18 cellular contexts compared by ENCODE assay signal in genomic region chr16:13634921-13635320, GRCh38.
DNase-seq lines count a peak whose midpoint lies in the region; ATAC-seq, FAIRE-seq and TF ChIP-seq lines count a peak whose summit lies in the region.
"Had no signal": no experiment of that assay in that cellular context is flagged by ENCODE, and none has a peak within 500 bp of the region (broad histone marks: within the 10 kb centered on the region; RNA-seq: fewer than 3 reads in every experiment).

No MANE protein-coding gene starts in this region.

- no peak overlapping the region for H2BK120ac ChIP-seq in H1 (replicated peaks; ENCODE audit: low read depth, low read length)

- no peak for TF ChIP-seq RAD21 in H1 (IDR thresholded peaks at IDR 0.05 in 1 of 2, conservative IDR thresholded peaks at IDR 0.05 in 1 of 2; ENCODE audit: low read depth in 2 of 2, low read length in 2 of 2)

- H4K5ac ChIP-seq in H1 (ENCODE audit: insufficient read length, low read depth, low read length), result no peak overlapping the region

- no peaks in the 10 kb centered on the region for H3K79me2 ChIP-seq in H1 (ENCODE audit: control insufficient read depth in 1 of 2, insufficient read depth in 2 of 2, low read length in 2 of 2)

- no peak overlapping the region for H3K56ac ChIP-seq in H1 (replicated peaks; ENCODE audit: insufficient read length, low read depth, low read length)

- H4K20me1 ChIP-seq in H1 (replicated peaks in 1 of 2; ENCODE audit: control insufficient read depth in 1 of 2, insufficient read depth in 2 of 2, low read length in 2 of 2), result no peaks in the 10 kb centered on the region
- H4K20me1 ChIP-seq: BLaER1 treated with 17β-estradiol and CSF1 and Interleukin-3, amounts not matched to agents 10 nM and 100 nM had no signal

- 86% methylated on average over 7 of the region's 7 CpGs; no CpG with 5 or more reads in 1 of the 2 experiments for WGBS in H1 (ENCODE audit: extremely low coverage in 1 of 2, insufficient coverage in 1 of 2, insufficient read length in 1 of 2, insufficient replicate concordance in 2 of 2, low coverage in 1 of 2, low lambda C conversion rate in 2 of 2, missing lambda C conversion rate in 1 of 2), 2 experiments

- no peak overlapping the region for H3K4me2 ChIP-seq in H1 (ENCODE audit: insufficient read depth in 1 of 2, low read depth in 2 of 2, low read length in 2 of 2)
- H3K4me2 ChIP-seq: BLaER1 treated with 17β-estradiol and CSF1 and Interleukin-3, amounts not matched to agents 10 nM and 100 nM; GM23338 had no signal

- no peak for FAIRE-seq in H1 (lab: Jason Lieb, UNC)
- FAIRE-seq: GM12878, GM19239 had no signal

- no peak overlapping the region for H3K14ac ChIP-seq in H1 (ENCODE audit: insufficient read length)

- H2BK12ac ChIP-seq in H1 (ENCODE audit: low read depth, low read length), result 0 out of 2 replicates have a peak overlapping the region, but pooled peaks have one; percentile 4

- H3K23me2 ChIP-seq in H1 (ENCODE audit: low read depth, low read length), result no peaks in the 10 kb centered on the region

- peak overlapping the region; percentile 53; the same call in 1 of the 2 replicates for H2BK15ac ChIP-seq in H1 (ENCODE audit: low read length)

- H2AFZ ChIP-seq in H1 (ENCODE audit: low read length), result no peak overlapping the region
- H2AFZ ChIP-seq: GM23338 had no signal

- no peak overlapping the region for H3K18ac ChIP-seq in H1 (ENCODE audit: extremely low read depth, low read length)

- ATAC-seq in GM21360 (IDR thresholded peaks at IDR 0.05; ENCODE audit: unreplicated experiment), result no peak
- ATAC-seq: CD8-positive, alpha-beta T cell; GM12878; GM23338 had no signal

- no peak overlapping the region for H4K8ac ChIP-seq in H1 (ENCODE audit: extremely low read depth, insufficient read depth, low read length)

- no peak overlapping the region for H4K91ac ChIP-seq in H1 (replicated peaks; ENCODE audit: insufficient read length, low read length)

- no peak for TF ChIP-seq POLR2A in H1 (IDR thresholded peaks at IDR 0.05; ENCODE audit: control extremely low read depth in 1 of 2, low read depth in 2 of 2, low read length in 2 of 2)

- H3K79me1 ChIP-seq in H1 (ENCODE audit: low read depth, low read length), result no peaks in the 10 kb centered on the region

- no peak for TF ChIP-seq CTCF in H1 (IDR thresholded peaks at IDR 0.05; ENCODE audit: control extremely low read depth in 1 of 3, insufficient read depth in 1 of 3, low read depth in 1 of 3, low read length in 3 of 3)
- no peak for TF ChIP-seq CTCF in kidney epithelial cell (IDR thresholded peaks at IDR 0.05; ENCODE audit: insufficient read depth, low read length, poor library complexity, severe bottlenecking)
- TF ChIP-seq CTCF in foreskin fibroblast (IDR thresholded peaks at IDR 0.05; ENCODE audit: low read depth, low read length), result no peak

- H2BK5ac ChIP-seq in H1 (ENCODE audit: low read depth, low read length), result peak overlapping the region; percentile 40; the same call in 1 of the 2 replicates

- peak overlapping the region; percentile 67; the same call in 1 of the 2 replicates for H2BK20ac ChIP-seq in H1 (ENCODE audit: low read length)

- H3K27me3 ChIP-seq in H1 (replicated peaks in 1 of 4; ENCODE audit: control insufficient read depth in 3 of 4, extremely low read depth in 1 of 4, insufficient read depth in 3 of 4, low read length in 3 of 4) (no peaks in the 10 kb centered on the region), kidney epithelial cell (ENCODE audit: control insufficient read depth, insufficient read depth, low read length) (peaks cover 2% of the 10 kb centered on the region)
- H3K27me3 ChIP-seq: BLaER1 treated with 17β-estradiol and CSF1 and Interleukin-3, amounts not matched to agents 10 nM and 100 nM had no signal

- H3K23ac ChIP-seq in H1 (ENCODE audit: insufficient read length), result no peak overlapping the region

- H3K4me3 ChIP-seq in H1 (ENCODE audit: extremely low read depth in 1 of 4, insufficient read depth in 2 of 4, low read depth in 3 of 4, low read length in 4 of 4), result no peak overlapping the region
- H3K4me3 ChIP-seq in kidney epithelial cell (ENCODE audit: low read depth, low read length), result no peak overlapping the region
- no peak overlapping the region for H3K4me3 ChIP-seq in foreskin fibroblast (ENCODE audit: low read depth in 1 of 2, low read length in 2 of 2)
- H3K4me3 ChIP-seq: BLaER1 treated with 17β-estradiol and CSF1 and Interleukin-3, amounts not matched to agents 10 nM and 100 nM; GM12878; GM23338; HAP-1 had no signal

- CTCF ChIA-PET in H1 (lab: Charles Lee; ENCODE audit: partially characterized antibody), result no interaction called here

- POLR2A ChIA-PET in H1 (lab: Charles Lee; ENCODE audit: partially characterized antibody), result no interaction called here

- no peak for TF ChIP-seq EP300 in H1 (IDR thresholded peaks at IDR 0.05; ENCODE audit: borderline replicate concordance in 1 of 2, low read depth in 2 of 2, low read length in 2 of 2)

- no peak overlapping the region for H3K4ac ChIP-seq in H1 (replicated peaks; ENCODE audit: insufficient read length, low read depth, low read length)

- H3K9ac ChIP-seq in H1 (replicated peaks in 1 of 4; ENCODE audit: extremely low read depth in 1 of 4, low read depth in 3 of 4, low read length in 3 of 4), result no peak overlapping the region
- H3K9ac ChIP-seq: BLaER1 treated with 17β-estradiol and CSF1 and Interleukin-3, amounts not matched to agents 10 nM and 100 nM had no signal

- no peaks in the 10 kb centered on the region for H3K36me3 ChIP-seq in H1 (ENCODE audit: control insufficient read depth in 2 of 4, insufficient read depth in 4 of 4, low read length in 3 of 4)
- H3K36me3 ChIP-seq in kidney epithelial cell (ENCODE audit: control insufficient read depth, insufficient read depth, low read length), result no peaks in the 10 kb centered on the region
- H3K36me3 ChIP-seq: BLaER1 treated with 17β-estradiol and CSF1 and Interleukin-3, amounts not matched to agents 10 nM and 100 nM; HAP-1 had no signal

- H2AK5ac ChIP-seq in H1 (ENCODE audit: low read depth, low read length), result 0 out of 2 replicates have a peak overlapping the region, but pooled peaks have one; percentile 9

- H3K27ac ChIP-seq in H1 (ENCODE audit: low read depth, low read length) (no peak overlapping the region), caudate nucleus (ENCODE audit: low read depth, low read length) (no peak overlapping the region)
- H3K27ac ChIP-seq: BLaER1 treated with 17β-estradiol and CSF1 and Interleukin-3, amounts not matched to agents 10 nM and 100 nM; HL-60 had no signal

- peaks cover 0 to 4% (median 0%) of the 10 kb centered on the region in 4 experiments; a peak in 1 of 7 replicates for H3K4me1 ChIP-seq in H1 (replicated peaks in 1 of 4; ENCODE audit: control insufficient read depth in 3 of 4, insufficient read depth in 4 of 4, low read length in 3 of 4)
- H3K4me1 ChIP-seq: BLaER1 treated with 17β-estradiol and CSF1 and Interleukin-3, amounts not matched to agents 10 nM and 100 nM; HAP-1 had no signal

- no peaks in the 10 kb centered on the region for H3K9me3 ChIP-seq in H1 (ENCODE audit: insufficient read depth in 2 of 2, low read depth in 1 of 2, low read length in 1 of 2)
- H3K9me3 ChIP-seq: BLaER1 treated with 17β-estradiol and CSF1 and Interleukin-3, amounts not matched to agents 10 nM and 100 nM; HAP-1 had no signal

- DNase-seq in HK-2 (ENCODE audit: unreplicated experiment) (peak; percentile 42), H1 (ENCODE audit: low read depth in 1 of 2, low spot score in 2 of 2) (no peak), kidney epithelial cell (ENCODE audit: low read depth) (peak; percentile 35), renal cortical epithelial cell (ENCODE audit: low read depth) (peak; percentile 58), foreskin fibroblast (no peak), caudate nucleus (lab: John Stamatoyannopoulos, UW) (no peak)
- DNase-seq: CD8-positive, alpha-beta T cell; DMS 273 treated with DMSO at 0.1 percent for 48 hours; DMS53; DND-41; EL had no signal

TF ChIP-seq in H1, 55 proteins besides CTCF, POLR2A, EP300 and RAD21:
- no peak for TF ChIP-seq ZNF274 (IDR thresholded peaks at IDR 0.05; ENCODE audit: borderline replicate concordance, extremely low read depth, low read length)
- TF ChIP-seq SP2 (IDR thresholded peaks at IDR 0.05; ENCODE audit: low read length), result no peak
- TF ChIP-seq, protein P1, sequence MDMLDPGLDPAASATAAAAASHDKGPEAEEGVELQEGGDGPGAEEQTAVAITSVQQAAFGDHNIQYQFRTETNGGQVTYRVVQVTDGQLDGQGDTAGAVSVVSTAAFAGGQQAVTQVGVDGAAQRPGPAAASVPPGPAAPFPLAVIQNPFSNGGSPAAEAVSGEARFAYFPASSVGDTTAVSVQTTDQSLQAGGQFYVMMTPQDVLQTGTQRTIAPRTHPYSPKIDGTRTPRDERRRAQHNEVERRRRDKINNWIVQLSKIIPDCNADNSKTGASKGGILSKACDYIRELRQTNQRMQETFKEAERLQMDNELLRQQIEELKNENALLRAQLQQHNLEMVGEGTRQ (IDR thresholded peaks at IDR 0.05; ENCODE audit: low read length), result no peak
- no peak for TF ChIP-seq CTBP2 (IDR thresholded peaks at IDR 0.05; ENCODE audit: borderline replicate concordance, insufficient read depth, insufficient read length, low read length)
- no peak for TF ChIP-seq KDM5A (IDR thresholded peaks at IDR 0.05; ENCODE audit: low read length)
- TF ChIP-seq JUN (IDR thresholded peaks at IDR 0.05; ENCODE audit: low read depth, low read length), result no peak
- no peak for TF ChIP-seq GTF2F1 (IDR thresholded peaks at IDR 0.05; ENCODE audit: borderline replicate concordance, low read depth, low read length)
- TF ChIP-seq SP4 (IDR thresholded peaks at IDR 0.05; ENCODE audit: low read length), result no peak
- TF ChIP-seq NANOG (IDR thresholded peaks at IDR 0.05; ENCODE audit: insufficient read depth, low read depth, low read length, poor library complexity, severe bottlenecking), result no peak
- TF ChIP-seq POU5F1 (IDR thresholded peaks at IDR 0.05; ENCODE audit: low read depth, low read length), result no peak
- TF ChIP-seq CEBPB (IDR thresholded peaks at IDR 0.05; ENCODE audit: low read depth, low read length), result no peak
- TF ChIP-seq SRF (IDR thresholded peaks at IDR 0.05; ENCODE audit: low read depth, low read length), result no peak
- no peak for TF ChIP-seq KDM4A (IDR thresholded peaks at IDR 0.05; ENCODE audit: low read depth, low read length, severe bottlenecking)
- no peak for TF ChIP-seq SIX5 (IDR thresholded peaks at IDR 0.05; ENCODE audit: low read depth, low read length)
- TF ChIP-seq TCF12 (IDR thresholded peaks at IDR 0.05; ENCODE audit: low read depth, low read length), result no peak
- no peak for TF ChIP-seq RNF2 (IDR thresholded peaks at IDR 0.05; ENCODE audit: borderline replicate concordance, low read depth, low read length, missing control alignments, poor library complexity, severe bottlenecking)

Comparison
In these comparisons a context has a peak if more than half of its experiments do, and no peak if none do; other contexts are left out.
1. DNase-seq: peak in HK-2 (single experiment), kidney epithelial cell (single experiment) and renal cortical epithelial cell (single experiment); none in H1 (0 of 2), foreskin fibroblast (0 of 2) and caudate nucleus (0 of 61).